ENCODE assay signal across 10 cellular contexts in the genomic region with DNA sequence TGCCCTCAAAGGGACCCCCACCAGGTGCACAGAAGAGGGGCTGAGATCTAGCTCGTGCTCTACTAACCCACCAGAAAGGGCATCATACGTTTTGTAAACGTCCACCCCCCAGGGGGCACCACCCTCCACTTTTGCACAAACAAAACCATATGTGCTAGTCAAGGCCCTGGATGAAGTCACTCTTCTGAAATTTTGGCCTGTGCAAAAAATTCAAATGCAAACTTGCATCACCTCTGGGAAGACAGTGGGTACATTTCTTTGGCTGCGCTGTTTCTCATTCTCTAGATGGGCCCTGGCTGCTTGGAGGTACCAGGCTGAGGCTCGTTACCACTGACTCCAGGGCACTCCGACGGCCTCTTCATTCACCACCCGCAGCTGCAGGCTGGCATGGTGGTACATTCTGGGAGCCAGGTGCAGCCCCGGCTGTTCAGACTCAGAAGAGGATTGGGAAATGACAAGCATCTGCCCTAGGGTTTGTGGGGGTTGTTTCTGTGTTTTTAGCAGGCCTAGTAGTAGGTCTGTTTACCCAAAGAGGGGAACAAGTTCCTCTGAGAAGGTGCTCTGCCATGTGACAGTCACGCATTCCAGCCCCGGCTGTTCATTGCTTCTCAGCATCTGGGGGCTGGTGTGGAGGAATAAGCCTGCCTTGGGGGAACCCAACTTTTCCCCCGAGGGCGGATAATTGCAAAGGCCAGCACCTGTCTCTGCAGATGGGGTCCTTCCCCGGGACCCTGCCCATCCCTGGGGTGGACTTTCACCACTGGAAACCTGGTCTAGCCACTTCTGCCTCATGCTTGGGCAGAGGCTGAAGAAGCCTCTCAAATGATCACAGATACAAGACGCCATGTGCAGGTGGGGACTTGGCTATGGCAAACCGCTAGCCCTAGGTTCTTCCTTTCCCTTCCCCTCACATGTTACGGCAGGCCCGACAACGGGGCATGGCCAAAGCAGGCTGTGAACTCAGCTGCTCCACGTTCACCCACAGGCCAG.
A peak's percentile ranks its signal among the peaks of the same experiment; 100 is the strongest.
DNase-seq lines count a peak whose midpoint lies in the region; ATAC-seq, FAIRE-seq and TF ChIP-seq lines count a peak whose summit lies in the region.
"Had no signal": no experiment of that assay in that cellular context is flagged by ENCODE, and none has a peak within 500 bp of the region (broad histone marks: within the 10 kb centered on the region; RNA-seq: fewer than 3 reads in every experiment).

No MANE protein-coding gene starts in this region.

- no peak for DNase-seq in A549 (ENCODE audit: low read depth in 1 of 2, low spot score in 1 of 2)
- peak; percentile 63 for DNase-seq in HFFc6
- peak; percentile 77 for DNase-seq in astrocyte of the spinal cord (ENCODE audit: low read depth, low spot score)
- DNase-seq in iPS-NIHi7 (ENCODE audit: extremely low spot score) = peak; percentile 5
- DNase-seq in activated CD8-positive, alpha-beta memory T cell treated with anti-CD3 and anti-CD28 coated beads, Interleukin-2, amount 50 U/mL, for 4 hours = no peak
- no peak for DNase-seq in NCI-H2029 (lab: John Stamatoyannopoulos, UW)
- DNase-seq: NCI-H187 treated with DMSO at 0.1 percent for 48 hours had no signal

- TF ChIP-seq RAD21 in A549 (conservative IDR thresholded peaks at IDR 0.05 in 1 of 2, IDR thresholded peaks at IDR 0.05 in 1 of 2) = no peak

- ATAC-seq in A549 = peak in 1 of 2 experiments; percentile 33; a peak in 2 of 6 replicates
- no peak for ATAC-seq in HG03095 (IDR thresholded peaks at IDR 0.05; ENCODE audit: unreplicated experiment)
- ATAC-seq in HG02798 (IDR thresholded peaks at IDR 0.05; ENCODE audit: poor library complexity, unreplicated experiment) = no peak

- H3K4me3 ChIP-seq in A549 = no peak overlapping the region
- no peak overlapping the region for H3K4me3 ChIP-seq in astrocyte of the spinal cord (ENCODE audit: low read depth, low read length)

- no peaks in the 10 kb centered on the region for H3K27me3 Mint-ChIP-seq in HFFc6 (ENCODE audit: insufficient read depth)

- peak overlapping the region; percentile 88 for H3K27ac Mint-ChIP-seq in HFFc6

- POLR2A ChIA-PET in A549 (lab: Yijun Ruan, JAX) = no interaction called here

- peaks cover 9% of the 10 kb centered on the region for H3K9me3 Mint-ChIP-seq in HFFc6

- no peak for TF ChIP-seq CTCF in A549 (IDR thresholded peaks at IDR 0.05)
- peak; percentile 71 for TF ChIP-seq CTCF in HFFc6 (IDR thresholded peaks at IDR 0.05)
- peak; percentile 25 for TF ChIP-seq CTCF in astrocyte of the spinal cord (IDR thresholded peaks at IDR 0.05; ENCODE audit: low read depth, low read length)

- no peak for TF ChIP-seq POLR2A in A549 (IDR thresholded peaks at IDR 0.05; ENCODE audit: low read length)

- peaks cover 8% of the 10 kb centered on the region; the same call in 2 of the 3 replicates for H3K4me1 ChIP-seq in A549

- H3K4me1 Mint-ChIP-seq in HFFc6 (ENCODE audit: low read depth) = peaks cover 47% of the 10 kb centered on the region

- 58% methylated on average over 20 of the region's 20 CpGs for WGBS in A549 (ENCODE audit: missing lambda C conversion rate)

- H3K4me3 Mint-ChIP-seq in HFFc6 = peak overlapping the region; percentile 73

- H3K27ac ChIP-seq in A549 = peak overlapping the region in 1 of 2 experiments; percentile 46; a peak in 1 of 6 replicates
- H3K27ac ChIP-seq: C4-2B had no signal

- no peak for TF ChIP-seq EP300 in A549 (IDR thresholded peaks at IDR 0.05)

- H3K4me2 ChIP-seq in A549 = peak overlapping the region; percentile 21; the same call in 1 of the 3 replicates

- CTCF ChIA-PET in A549 (lab: Yijun Ruan, JAX) = interaction anchor here (0.8 to 1.0 kb wide), 4 partner anchors 12 to 158 kb away, joined by 3 to 4 read pairs (median 4); no protein-coding TSS in a partner anchor

- in situ Hi-C loops in astrocyte of the spinal cord (cut with HindIII; ENCODE audit: low sequenced_read_pairs) = no loop called here

- H3K9me3 ChIP-seq in A549 = no peaks in the 10 kb centered on the region

- peaks cover 22% of the 10 kb centered on the region for H3K36me3 Mint-ChIP-seq in HFFc6 (ENCODE audit: low read depth)

- FAIRE-seq in A549 (lab: Jason Lieb, UNC) = no peak

TF ChIP-seq in A549, 52 proteins besides CTCF, POLR2A, EP300 and RAD21:
- no peak for TF ChIP-seq MAFK (IDR thresholded peaks at IDR 0.05; ENCODE audit: partially characterized antibody)
- TF ChIP-seq, protein P1, sequence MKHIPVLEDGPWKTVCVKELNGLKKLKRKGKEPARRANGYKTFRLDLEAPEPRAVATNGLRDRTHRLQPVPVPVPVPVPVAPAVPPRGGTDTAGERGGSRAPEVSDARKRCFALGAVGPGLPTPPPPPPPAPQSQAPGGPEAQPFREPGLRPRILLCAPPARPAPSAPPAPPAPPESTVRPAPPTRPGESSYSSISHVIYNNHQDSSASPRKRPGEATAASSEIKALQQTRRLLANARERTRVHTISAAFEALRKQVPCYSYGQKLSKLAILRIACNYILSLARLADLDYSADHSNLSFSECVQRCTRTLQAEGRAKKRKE (CRISPR knock-in tag; IDR thresholded peaks at IDR 0.05; ENCODE audit: low read depth) = no peak
- TF ChIP-seq NFE2L2 (conservative IDR thresholded peaks at IDR 0.05; ENCODE audit: low read length) = no peak
- no peak for TF ChIP-seq CEBPB (IDR thresholded peaks at IDR 0.05)
- no peak for TF ChIP-seq CBX2 (IDR thresholded peaks at IDR 0.05; ENCODE audit: borderline replicate concordance, low read depth)
- no peak for TF ChIP-seq MAZ (IDR thresholded peaks at IDR 0.05; ENCODE audit: borderline replicate concordance, low read depth, low read length)
- TF ChIP-seq JUNB (IDR thresholded peaks at IDR 0.05) = no peak
- no peak for TF ChIP-seq GATA3 (IDR thresholded peaks at IDR 0.05; ENCODE audit: borderline replicate concordance)
- no peak for TF ChIP-seq ZC3H11A (IDR thresholded peaks at IDR 0.05)

Comparison
In these comparisons a context has a peak if more than half of its experiments do, and no peak if none do; other contexts are left out.
1. DNase-seq: peak in HFFc6 (single experiment), astrocyte of the spinal cord (single experiment) and iPS-NIHi7 (single experiment); none in A549 (0 of 2), activated CD8-positive, alpha-beta memory T cell treated with anti-CD3 and anti-CD28 coated beads, Interleukin-2, amount 50 U/mL, for 4 hours (single experiment) and NCI-H2029 (single experiment).